8 cellular contexts compared by ENCODE assay signal in the genomic region with DNA sequence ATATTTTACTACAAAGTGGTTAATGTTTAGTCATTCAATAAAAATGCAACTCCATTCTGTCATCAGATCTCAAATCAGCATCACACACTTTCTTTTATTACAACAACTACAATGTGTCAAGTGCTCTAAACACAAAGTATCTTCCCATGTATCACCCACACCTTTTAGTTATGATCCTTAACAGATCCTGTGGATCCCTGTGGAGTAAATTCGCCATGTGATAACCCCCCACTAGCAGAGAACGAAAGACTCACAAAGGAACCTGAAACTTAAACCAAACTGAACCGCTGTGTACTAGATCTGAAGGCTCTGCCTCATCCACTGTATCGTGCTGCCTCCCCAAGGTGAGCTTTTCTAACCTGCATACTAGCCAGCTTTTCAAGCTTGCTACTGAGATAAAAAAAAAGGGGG. TPM values are rescaled to one million over a fixed set of nuclear protein-coding genes. Genes with fewer than 3 reads are reported as not detected.
A peak's percentile ranks its signal among the peaks of the same experiment; 100 is the strongest.
DNase-seq lines count a peak whose midpoint lies in the region; ATAC-seq and TF ChIP-seq lines count a peak whose summit lies in the region.

No MANE protein-coding gene starts in this region.

- no peaks in the 10 kb centered on the region for H3K9me3 ChIP-seq in CD8-positive, alpha-beta T cell (ENCODE audit: low read length)
- H3K9me3 ChIP-seq in Karpas-422 (ENCODE audit: low read length), result no peaks in the 10 kb centered on the region
- H3K9me3 ChIP-seq in effector memory CD4-positive, alpha-beta T cell (ENCODE audit: control insufficient read depth, low read length), result no peaks in the 10 kb centered on the region

- H3K4me3 Mint-ChIP-seq in CD8-positive, alpha-beta T cell, result peak overlapping the region; percentile 92
- peak overlapping the region; percentile 89 for H3K4me3 Mint-ChIP-seq in T-helper 2 cell treated with Interferon-gamma antibody and Interleukin-4, amounts not matched to agents 5 μg/mL and 100 μg/mL, for 36 hours
- H3K4me3 Mint-ChIP-seq in natural killer cell (peak overlapping the region; percentile 99), CD14-positive monocyte (no peak overlapping the region)

- no peak for ATAC-seq in CD8-positive, alpha-beta T cell
- ATAC-seq in GM18907 (IDR thresholded peaks at IDR 0.05; ENCODE audit: unreplicated experiment) (peak; percentile 31), natural killer cell (no peak), HG02623 (IDR thresholded peaks at IDR 0.05; ENCODE audit: unreplicated experiment) (no peak)

- no peaks in the 10 kb centered on the region for H3K36me3 ChIP-seq in CD8-positive, alpha-beta T cell (ENCODE audit: insufficient read depth, low read length)
- no peaks in the 10 kb centered on the region for H3K36me3 ChIP-seq in Karpas-422 (ENCODE audit: insufficient read depth, low read length)
- H3K36me3 ChIP-seq in effector memory CD4-positive, alpha-beta T cell (ENCODE audit: control insufficient read depth, insufficient read depth, low read length), result no peaks in the 10 kb centered on the region

- peaks cover 25% of the 10 kb centered on the region for H3K4me1 ChIP-seq in CD8-positive, alpha-beta T cell (ENCODE audit: insufficient read depth, low read length)
- peaks cover 18% of the 10 kb centered on the region for H3K4me1 ChIP-seq in Karpas-422 (ENCODE audit: low read length)
- H3K4me1 ChIP-seq in effector memory CD4-positive, alpha-beta T cell (ENCODE audit: control insufficient read depth, insufficient read depth, low read length, poor library complexity, severe bottlenecking), result peaks cover 12% of the 10 kb centered on the region

- peak overlapping the region; percentile 92 for H3K4me2 ChIP-seq in Karpas-422 (ENCODE audit: low read depth, low read length, poor library complexity, severe bottlenecking)

- H3K9me3 Mint-ChIP-seq in CD8-positive, alpha-beta T cell, result no peaks in the 10 kb centered on the region
- H3K9me3 Mint-ChIP-seq in T-helper 2 cell treated with Interferon-gamma antibody and Interleukin-4, amounts not matched to agents 5 μg/mL and 100 μg/mL, for 36 hours, result no peaks in the 10 kb centered on the region
- H3K9me3 Mint-ChIP-seq in natural killer cell, result no peaks in the 10 kb centered on the region
- H3K9me3 Mint-ChIP-seq in CD14-positive monocyte, result no peaks in the 10 kb centered on the region

- H3K27ac Mint-ChIP-seq in CD8-positive, alpha-beta T cell, result peak overlapping the region; percentile 95
- peak overlapping the region; percentile 28 for H3K27ac Mint-ChIP-seq in T-helper 2 cell treated with Interferon-gamma antibody and Interleukin-4, amounts not matched to agents 5 μg/mL and 100 μg/mL, for 36 hours
- peak overlapping the region; percentile 95 to 96 for H3K27ac Mint-ChIP-seq in natural killer cell
- no peak overlapping the region for H3K27ac Mint-ChIP-seq in CD14-positive monocyte

- H4K20me1 ChIP-seq in Karpas-422 (ENCODE audit: insufficient read depth, low read depth, low read length), result peaks cover 19% of the 10 kb centered on the region

- intact Hi-C loops in CD8-positive, alpha-beta T cell (cut with DNase I, micrococcal nuclease), result loop anchor here (1.0 to 10.0 kb wide), 4 partner anchors 212 to 1973 kb away; a partner anchor contains a TSS
- intact Hi-C loops in natural killer cell (cut with micrococcal nuclease) (loop anchor here (5.0 kb wide), 2 partner anchors 1117 to 1908 kb away; a partner anchor contains a TSS), CD14-positive monocyte (cut with micrococcal nuclease) (no loop called here)

- no peak overlapping the region for H2AFZ ChIP-seq in Karpas-422 (ENCODE audit: low read length)

- H3K36me3 Mint-ChIP-seq in CD8-positive, alpha-beta T cell, result peaks cover 6% of the 10 kb centered on the region
- H3K36me3 Mint-ChIP-seq in T-helper 2 cell treated with Interferon-gamma antibody and Interleukin-4, amounts not matched to agents 5 μg/mL and 100 μg/mL, for 36 hours (ENCODE audit: low read depth), result peaks cover 2% of the 10 kb centered on the region
- H3K36me3 Mint-ChIP-seq in natural killer cell, result no peaks in the 10 kb centered on the region
- H3K36me3 Mint-ChIP-seq in CD14-positive monocyte, result no peaks in the 10 kb centered on the region

- H3K27me3 Mint-ChIP-seq in CD8-positive, alpha-beta T cell (ENCODE audit: low read depth), result no peaks in the 10 kb centered on the region
- peaks cover 16% of the 10 kb centered on the region for H3K27me3 Mint-ChIP-seq in T-helper 2 cell treated with Interferon-gamma antibody and Interleukin-4, amounts not matched to agents 5 μg/mL and 100 μg/mL, for 36 hours (ENCODE audit: low read depth)
- no peaks in the 10 kb centered on the region for H3K27me3 Mint-ChIP-seq in natural killer cell (ENCODE audit: low read depth in 2 of 2)
- H3K27me3 Mint-ChIP-seq in CD14-positive monocyte (ENCODE audit: low read depth in 3 of 3), result peaks cover 1 to 8% (median 5%) of the 10 kb centered on the region in 3 donors

- CTCF ChIA-PET in CD8-positive, alpha-beta T cell (lab: Charles Lee), result interaction anchor here (0.9 to 1.6 kb wide), 2 partner anchors 209 to 211 kb away, joined by 3 to 8 read pairs; no protein-coding TSS in a partner anchor

- peaks cover 32% of the 10 kb centered on the region for H3K4me1 Mint-ChIP-seq in CD8-positive, alpha-beta T cell (ENCODE audit: low read depth)
- peaks cover 22% of the 10 kb centered on the region for H3K4me1 Mint-ChIP-seq in T-helper 2 cell treated with Interferon-gamma antibody and Interleukin-4, amounts not matched to agents 5 μg/mL and 100 μg/mL, for 36 hours (ENCODE audit: low read depth)
- H3K4me1 Mint-ChIP-seq in natural killer cell (peaks cover 43 to 44% of the 10 kb centered on the region in 2 donors), CD14-positive monocyte (peaks cover 28% of the 10 kb centered on the region)

- H3K4me3 ChIP-seq in CD8-positive, alpha-beta T cell (ENCODE audit: low read depth, low read length), result no peak overlapping the region
- no peak overlapping the region for H3K4me3 ChIP-seq in Karpas-422 (ENCODE audit: low read length)
- no peak overlapping the region for H3K4me3 ChIP-seq in effector memory CD4-positive, alpha-beta T cell (ENCODE audit: insufficient read depth, low read depth, low read length, poor library complexity, severe bottlenecking)

- DNase-seq in CD8-positive, alpha-beta T cell, result peak in 3 of 7 experiments; percentile 23 to 48 (median 37)
- no peak for DNase-seq in Karpas-422
- DNase-seq in T-helper 2 cell treated with Interferon-gamma antibody and Interleukin-4, amounts not matched to agents 5 μg/mL and 100 μg/mL, for 36 hours (ENCODE audit: low spot score), result peak; percentile 30
- DNase-seq in effector memory CD4-positive, alpha-beta T cell, result peak in 1 of 3 donors; percentile 8
- no peak for DNase-seq in natural killer cell
- DNase-seq in CD14-positive monocyte (ENCODE audit: low spot score), result no peak

- POLR2A ChIA-PET in CD8-positive, alpha-beta T cell (lab: Charles Lee), result no interaction called here

- no peaks in the 10 kb centered on the region for H3K79me2 ChIP-seq in Karpas-422 (ENCODE audit: low read length)

- no peaks in the 10 kb centered on the region for H3K9me2 ChIP-seq in Karpas-422 (replicated peaks; ENCODE audit: insufficient read depth, low read length)

- no peak overlapping the region for H3K9ac ChIP-seq in Karpas-422 (ENCODE audit: low read length)

- H3K27me3 ChIP-seq in CD8-positive, alpha-beta T cell (ENCODE audit: insufficient read depth, low read length), result no peaks in the 10 kb centered on the region
- H3K27me3 ChIP-seq in Karpas-422 (ENCODE audit: low read length), result no peaks in the 10 kb centered on the region
- H3K27me3 ChIP-seq in effector memory CD4-positive, alpha-beta T cell (replicated peaks; ENCODE audit: control insufficient read depth, insufficient read depth, low read length, poor library complexity, severe bottlenecking), result no peaks in the 10 kb centered on the region

- H3K27ac ChIP-seq in CD8-positive, alpha-beta T cell (ENCODE audit: low read depth, low read length), result no peak overlapping the region
- no peak overlapping the region for H3K27ac ChIP-seq in Karpas-422 (ENCODE audit: low read length)
- H3K27ac ChIP-seq in effector memory CD4-positive, alpha-beta T cell (ENCODE audit: insufficient read depth, low read length, poor library complexity, severe bottlenecking), result peak overlapping the region; percentile 75

- no peak for TF ChIP-seq CTCF in CD8-positive, alpha-beta T cell (IDR thresholded peaks at IDR 0.05)
- TF ChIP-seq CTCF in natural killer cell (IDR thresholded peaks at IDR 0.05), result no peak
- no peak for TF ChIP-seq CTCF in CD14-positive monocyte (IDR thresholded peaks at IDR 0.05)

RNA-seq across cellular contexts. Expression of a gene that starts 1.8 kb away (rescaled TPM):
- 10 to 100 TPM in 1 of 2 experiments, 1 to 10 TPM in 1; 6.9 to 10.0 TPM for total RNA-seq in CD8-positive, alpha-beta T cell
- total RNA-seq in Karpas-422 (2014; rRNA removed; shearing (Covaris generic); ENCODE audit: low replicate concordance), result 5.9 and 10.3 TPM in 2 replicates
- total RNA-seq in natural killer cell, result 10 to 100 TPM; 13.9 to 25.1 (median 21.7) TPM
- polyA plus RNA-seq in CD14-positive monocyte, result 1 to 10 TPM in 1 of 2 donors, under 1 TPM in 1; 0.81 to 3.9 TPM

Comparison
In these comparisons a context has a peak if more than half of its experiments do, and no peak if none do; other contexts are left out.
1. H3K27ac Mint-ChIP-seq: peak in CD8-positive, alpha-beta T cell (single experiment), T-helper 2 cell treated with Interferon-gamma antibody and Interleukin-4, amounts not matched to agents 5 μg/mL and 100 μg/mL, for 36 hours (single experiment) and natural killer cell (2 of 2); none in CD14-positive monocyte (0 of 7).
2. H3K4me3 Mint-ChIP-seq: peak in CD8-positive, alpha-beta T cell (single experiment), T-helper 2 cell treated with Interferon-gamma antibody and Interleukin-4, amounts not matched to agents 5 μg/mL and 100 μg/mL, for 36 hours (single experiment) and natural killer cell (single experiment); none in CD14-positive monocyte (0 of 2).
3. intact Hi-C loops: an anchor here in CD8-positive, alpha-beta T cell (1.0 to 10.0 kb wide) and natural killer cell (5.0 kb wide); none called in CD14-positive monocyte.